In the genomic region with DNA sequence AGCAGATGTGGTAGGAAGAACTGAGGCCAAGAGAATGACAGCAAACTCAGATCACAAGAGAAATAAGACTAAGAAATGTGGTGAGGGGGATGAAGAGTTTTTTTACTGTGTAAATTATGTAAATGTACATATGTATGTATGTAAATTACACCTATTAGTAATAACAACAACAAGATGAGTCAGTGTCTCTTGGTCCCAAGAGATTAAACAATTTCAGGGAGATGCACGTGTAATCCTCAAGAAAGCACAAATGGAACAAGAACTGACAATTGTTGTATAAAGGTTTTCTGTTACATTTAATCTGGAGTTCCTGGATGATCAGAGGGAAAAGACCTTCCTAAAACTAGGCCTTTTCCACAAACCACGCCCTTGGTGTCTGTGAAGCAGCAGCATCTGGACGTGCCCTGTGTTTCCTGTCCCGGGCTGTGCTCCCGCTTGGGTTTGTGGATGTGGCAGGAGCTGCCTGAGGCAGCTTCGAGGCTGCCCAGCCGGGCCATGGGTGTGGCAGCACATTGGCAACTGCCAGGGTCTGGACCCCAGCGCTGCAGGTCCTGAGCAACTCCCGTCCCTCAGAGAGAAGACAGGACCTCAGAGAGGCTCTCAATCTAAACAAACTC, we compare ENCODE assay signal across 1 cellular context.
TF ChIP-seq lines count a peak whose summit lies in the region.

No MANE protein-coding gene starts in this region.

TF ChIP-seq in WTC11, 78 proteins besides CTCF, POLR2A, EP300 and RAD21 (continued from another document):
- TF ChIP-seq PRDM15 (CRISPR knock-in tag; IDR thresholded peaks at IDR 0.05), result no peak
- no peak for TF ChIP-seq MYBL2 (CRISPR knock-in tag; IDR thresholded peaks at IDR 0.05)
- no peak for TF ChIP-seq ZBTB43 (CRISPR knock-in tag; IDR thresholded peaks at IDR 0.05)
- TF ChIP-seq TEAD1 (CRISPR knock-in tag; IDR thresholded peaks at IDR 0.05), result no peak
- TF ChIP-seq SOX15 (CRISPR knock-in tag; IDR thresholded peaks at IDR 0.05), result no peak
- TF ChIP-seq FOXP1 (CRISPR knock-in tag; IDR thresholded peaks at IDR 0.05; ENCODE audit: borderline replicate concordance), result no peak
